In the genomic region with DNA sequence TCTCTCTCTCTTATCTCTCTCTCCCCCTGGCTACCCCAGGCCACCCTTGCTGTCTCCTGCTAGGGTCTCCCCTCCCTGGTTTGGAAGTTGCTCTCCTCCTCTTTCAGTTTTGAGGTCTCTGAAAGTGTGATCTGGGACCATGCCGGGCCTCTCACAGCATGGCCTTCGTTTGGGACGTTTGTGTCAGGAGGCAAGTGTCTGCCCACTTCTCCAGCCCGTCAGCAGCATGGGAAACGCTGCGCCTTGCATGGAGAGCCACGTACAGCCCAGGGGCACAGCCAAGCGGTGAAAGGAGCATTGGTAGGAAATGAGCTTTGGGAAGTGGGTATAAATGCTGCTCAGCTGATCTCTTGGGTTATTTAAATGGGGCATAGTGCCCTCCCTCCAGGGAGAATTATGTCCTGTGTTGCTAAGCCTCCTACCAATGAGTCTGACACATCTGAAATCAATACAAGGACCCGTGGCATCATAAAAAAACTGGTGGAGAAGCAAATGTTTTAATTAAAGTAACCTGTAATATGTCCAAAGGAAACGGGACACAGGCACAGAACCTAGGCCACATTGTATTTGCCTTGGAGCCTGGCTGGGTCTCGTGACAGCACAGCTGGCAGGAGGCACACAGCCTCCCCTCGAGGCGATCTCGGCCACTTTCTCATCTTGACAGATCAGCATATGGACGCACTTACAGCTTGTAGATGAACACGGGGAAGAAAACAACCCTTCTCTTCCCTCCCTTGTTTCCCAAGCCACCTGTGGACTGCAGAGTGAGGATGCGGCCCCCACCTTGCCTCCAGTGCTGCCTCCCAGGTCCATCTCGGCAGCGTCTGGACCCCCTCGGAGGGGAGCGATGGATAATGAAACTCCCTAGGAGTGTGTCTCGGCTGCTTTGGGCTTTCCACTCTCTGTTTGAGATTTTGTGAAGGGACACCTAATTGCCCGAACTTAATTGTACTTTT, we compare ENCODE assay signal across 1 cellular context.
TF ChIP-seq lines count a peak whose summit lies in the region.

No MANE protein-coding gene starts in this region.

TF ChIP-seq in IMR-90, 13 proteins besides CTCF, POLR2A, EP300 and RAD21:
- no peak for TF ChIP-seq ELK1 (IDR thresholded peaks at IDR 0.05; ENCODE audit: borderline replicate concordance, low read depth, low read length)
- TF ChIP-seq NFE2L2 (IDR thresholded peaks at IDR 0.05; ENCODE audit: low read depth, low read length), result no peak
- no peak for TF ChIP-seq FOS (IDR thresholded peaks at IDR 0.05; ENCODE audit: low read depth, low read length)
- no peak for TF ChIP-seq BHLHE40 (IDR thresholded peaks at IDR 0.05; ENCODE audit: low read depth, low read length)
- TF ChIP-seq RFX5 (IDR thresholded peaks at IDR 0.05; ENCODE audit: low read depth, low read length), result no peak
- TF ChIP-seq MAFK (IDR thresholded peaks at IDR 0.05; ENCODE audit: low read depth, low read length), result no peak
- no peak for TF ChIP-seq CEBPB (IDR thresholded peaks at IDR 0.05; ENCODE audit: low read depth, low read length)
- no peak for TF ChIP-seq MAZ (IDR thresholded peaks at IDR 0.05; ENCODE audit: borderline replicate concordance, low read depth, low read length)
- TF ChIP-seq RCOR1 (IDR thresholded peaks at IDR 0.05; ENCODE audit: insufficient replicate concordance, low read length), result no peak
- no peak for TF ChIP-seq MXI1 (IDR thresholded peaks at IDR 0.05; ENCODE audit: borderline replicate concordance, low read depth, low read length)
- no peak for TF ChIP-seq USF2 (IDR thresholded peaks at IDR 0.05; ENCODE audit: low read depth, low read length)
- TF ChIP-seq SMC3 (IDR thresholded peaks at IDR 0.05; ENCODE audit: low read depth, low read length), result no peak
TF ChIP-seq in IMR-90: peak in this region for 0.
